Comparison of ENCODE assay signal across 1 cellular context in the genomic region with DNA sequence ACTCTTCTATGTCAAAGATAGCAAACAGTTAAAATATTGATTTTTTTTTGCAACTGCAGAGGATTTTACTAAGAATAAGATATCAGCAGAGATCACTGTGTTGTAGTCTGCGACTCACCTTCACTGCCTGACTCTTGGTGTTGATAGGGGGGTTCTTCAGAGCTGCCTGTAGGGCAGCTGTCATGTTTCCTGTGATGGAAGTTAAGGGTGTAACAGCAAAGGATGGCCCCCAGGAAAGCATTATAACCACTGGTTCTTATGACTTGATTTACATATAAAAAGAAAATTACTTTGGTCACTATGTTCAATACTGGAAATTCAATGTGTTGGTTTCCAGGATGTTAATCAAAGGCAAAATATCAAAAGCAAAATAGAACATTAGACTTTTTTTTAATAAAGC.
TF ChIP-seq lines count a peak whose summit lies in the region.

No MANE protein-coding gene starts in this region.

TF ChIP-seq in IMR-90, 13 proteins besides CTCF, POLR2A, EP300 and RAD21:
- no peak for TF ChIP-seq MAZ (IDR thresholded peaks at IDR 0.05; ENCODE audit: borderline replicate concordance, low read depth, low read length)
- TF ChIP-seq MXI1 (IDR thresholded peaks at IDR 0.05; ENCODE audit: borderline replicate concordance, low read depth, low read length): no peak
- TF ChIP-seq NFE2L2 (IDR thresholded peaks at IDR 0.05; ENCODE audit: low read depth, low read length): no peak
- TF ChIP-seq, protein P1, sequence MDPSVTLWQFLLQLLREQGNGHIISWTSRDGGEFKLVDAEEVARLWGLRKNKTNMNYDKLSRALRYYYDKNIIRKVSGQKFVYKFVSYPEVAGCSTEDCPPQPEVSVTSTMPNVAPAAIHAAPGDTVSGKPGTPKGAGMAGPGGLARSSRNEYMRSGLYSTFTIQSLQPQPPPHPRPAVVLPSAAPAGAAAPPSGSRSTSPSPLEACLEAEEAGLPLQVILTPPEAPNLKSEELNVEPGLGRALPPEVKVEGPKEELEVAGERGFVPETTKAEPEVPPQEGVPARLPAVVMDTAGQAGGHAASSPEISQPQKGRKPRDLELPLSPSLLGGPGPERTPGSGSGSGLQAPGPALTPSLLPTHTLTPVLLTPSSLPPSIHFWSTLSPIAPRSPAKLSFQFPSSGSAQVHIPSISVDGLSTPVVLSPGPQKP (IDR thresholded peaks at IDR 0.05; ENCODE audit: borderline replicate concordance, low read depth, low read length): no peak
- no peak for TF ChIP-seq CHD1 (IDR thresholded peaks at IDR 0.05; ENCODE audit: low read depth, low read length)
